ENCODE assay signal across 8 cellular contexts in the genomic region with DNA sequence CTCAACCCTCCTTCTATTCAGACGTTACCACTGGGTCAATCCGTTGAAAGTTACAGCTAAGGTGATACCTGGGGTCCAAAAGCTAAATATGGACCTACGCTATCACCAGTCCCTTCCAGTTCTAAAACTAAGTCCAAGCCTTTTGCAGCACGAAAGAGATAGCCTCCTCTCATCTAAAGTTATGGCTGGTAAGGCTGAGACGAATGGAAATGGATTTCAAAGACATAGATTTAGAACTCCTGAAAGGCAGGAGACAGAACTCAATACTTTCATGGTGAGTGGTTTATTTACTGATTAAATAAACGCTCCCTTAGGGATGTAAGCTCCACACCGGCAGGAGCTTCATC. TPM values are rescaled to one million over a fixed set of nuclear protein-coding genes. Genes with fewer than 3 reads are reported as not detected.
DNase-seq lines count a peak whose midpoint lies in the region; ATAC-seq, FAIRE-seq and TF ChIP-seq lines count a peak whose summit lies in the region.

No MANE protein-coding gene starts in this region.

- H3K27ac ChIP-seq in OCI-LY7 (ENCODE audit: low read depth, low read length, poor library complexity, severe bottlenecking) (peak overlapping the region; percentile 100), endothelial cell of umbilical vein (ENCODE audit: insufficient read depth, low read depth, low read length) (peak overlapping the region; percentile 85), pancreas (peak overlapping the region; percentile 90 to 96 (median 95))

- ATAC-seq in pancreas (peak in 3 of 4 donors; percentile 0 to 6 (median 3)), GM21619 (IDR thresholded peaks at IDR 0.05; ENCODE audit: unreplicated experiment) (no peak), HG03457 (IDR thresholded peaks at IDR 0.05; ENCODE audit: unreplicated experiment) (no peak)

- POLR2A ChIA-PET in Caco-2 (lab: Charles Lee) (interaction anchor here (0.6 to 1.8 kb wide), 7 partner anchors 11 to 380 kb away, joined by 3 to 5 read pairs (median 3); a partner anchor contains a TSS), OCI-LY7 (lab: Charles Lee) (interaction anchor here (0.6 to 4.4 kb wide), 17 partner anchors 8 to 886 kb away, joined by 3 to 25 read pairs (median 5); a partner anchor contains a TSS), endothelial cell of umbilical vein (lab: Charles Lee) (interaction anchor here (0.6 to 1.5 kb wide), 2 partner anchors 19 to 836 kb away, joined by 3 to 11 read pairs; no protein-coding TSS in a partner anchor)

- BruUV-seq in Caco-2 (replicated peaks; lab: Mats Ljungman, UMichigan) (TSS peak; percentile 87), OCI-LY7 (replicated peaks; lab: Mats Ljungman, UMichigan) (TSS peak; percentile 86), endothelial cell of umbilical vein (replicated peaks; lab: Mats Ljungman, UMichigan) (TSS peak; percentile 75)

- H3K9me3 ChIP-seq in Caco-2 (no peaks in the 10 kb centered on the region), OCI-LY7 (ENCODE audit: low read length) (no peaks in the 10 kb centered on the region), endothelial cell of umbilical vein (replicated peaks; ENCODE audit: control insufficient read depth, insufficient read depth, low read length) (no peaks in the 10 kb centered on the region), pancreas (no peaks in the 10 kb centered on the region)

- DNase-seq in Caco-2 (no peak), OCI-LY7 (ENCODE audit: low spot score) (no peak), endothelial cell of umbilical vein (ENCODE audit: low read depth, low spot score) (no peak), pancreas (no peak), T-helper 9 cell (no peak), NK-92 (lab: John Stamatoyannopoulos, UW; ENCODE audit: unreplicated experiment) (no peak)

- peak overlapping the region; percentile 80 for H3K4me3 Mint-ChIP-seq in Caco-2 (ENCODE audit: unreplicated experiment)

- H3K4me2 ChIP-seq in OCI-LY7 (ENCODE audit: low read length) (peak overlapping the region; percentile 97), endothelial cell of umbilical vein (ENCODE audit: insufficient read depth, low read length) (peak overlapping the region; percentile 98)

- H3K79me2 ChIP-seq in OCI-LY7 (ENCODE audit: insufficient read depth, low read depth, low read length) (peaks cover 75% of the 10 kb centered on the region), endothelial cell of umbilical vein (ENCODE audit: control insufficient read depth, insufficient read depth, low read length) (peaks cover 46% of the 10 kb centered on the region)

- no peaks in the 10 kb centered on the region for H3K9me3 Mint-ChIP-seq in Caco-2 (ENCODE audit: unreplicated experiment)

- H3K9me1 ChIP-seq in endothelial cell of umbilical vein (replicated peaks; ENCODE audit: control insufficient read depth, extremely low read depth, insufficient read depth, low read length) = no peaks in the 10 kb centered on the region

- H4K20me1 ChIP-seq in OCI-LY7 (ENCODE audit: insufficient read depth, low read length) (peaks cover 22% of the 10 kb centered on the region; the same call in 1 of the 2 replicates), endothelial cell of umbilical vein (replicated peaks; ENCODE audit: control insufficient read depth, extremely low read depth, insufficient read depth, low read length) (peaks cover 2% of the 10 kb centered on the region)

- peak overlapping the region; percentile 70 for H3K27ac Mint-ChIP-seq in Caco-2 (ENCODE audit: unreplicated experiment)

- peak overlapping the region; percentile 91 for H3K4me3 ChIP-seq in Caco-2 (ENCODE audit: low read depth, low read length)
- peak overlapping the region; percentile 81 for H3K4me3 ChIP-seq in OCI-LY7 (ENCODE audit: low read depth, low read length, poor library complexity, severe bottlenecking)
- H3K4me3 ChIP-seq in endothelial cell of umbilical vein (replicated peaks in 1 of 3; ENCODE audit: insufficient read depth in 1 of 3, low read depth in 1 of 3, low read length in 3 of 3) = peak overlapping the region; percentile 91 to 99 (median 93)
- peak overlapping the region; percentile 96 to 99 (median 98) for H3K4me3 ChIP-seq in pancreas

- H3K4me1 Mint-ChIP-seq in Caco-2 (ENCODE audit: low read depth, unreplicated experiment) = peaks cover 15% of the 10 kb centered on the region

- no peaks in the 10 kb centered on the region for H3K9me2 ChIP-seq in OCI-LY7 (ENCODE audit: insufficient read depth, low read length)

- TF ChIP-seq POLR2A in endothelial cell of umbilical vein (IDR thresholded peaks at IDR 0.05; ENCODE audit: low read depth, low read length) = no peak

- H3K27me3 ChIP-seq in Caco-2 (replicated peaks; ENCODE audit: control insufficient read depth, insufficient read depth, low read length) = no peaks in the 10 kb centered on the region
- no peaks in the 10 kb centered on the region for H3K27me3 ChIP-seq in endothelial cell of umbilical vein (ENCODE audit: control insufficient read depth in 2 of 2, insufficient read depth in 2 of 2, low read length in 2 of 2)
- no peaks in the 10 kb centered on the region for H3K27me3 ChIP-seq in pancreas

- H3K36me3 Mint-ChIP-seq in Caco-2 (ENCODE audit: insufficient read depth, unreplicated experiment) = peaks cover 15% of the 10 kb centered on the region

- H2AFZ ChIP-seq in OCI-LY7 (ENCODE audit: low read length) = no peak overlapping the region
- peak overlapping the region; percentile 65 for H2AFZ ChIP-seq in endothelial cell of umbilical vein (ENCODE audit: low read depth, low read length)

- WGBS in pancreas, 2 donors = 1 to 3% methylated on average over 7 of the region's 7 CpGs

- intact Hi-C loops in Caco-2 (cut with micrococcal nuclease; ENCODE audit: unreplicated experiment) (loop anchor here (2.0 to 5.0 kb wide), 2 partner anchors 87 to 379 kb away; a partner anchor contains a TSS), OCI-LY7 (cut with micrococcal nuclease; ENCODE audit: unreplicated experiment) (loop anchor here (2.0 to 10.0 kb wide), 7 partner anchors 85 to 1054 kb away; a partner anchor contains a TSS), endothelial cell of umbilical vein (cut with micrococcal nuclease) (loop anchor here (1.0 to 2.0 kb wide), 2 partner anchors 91 to 359 kb away; no protein-coding TSS in a partner anchor), pancreas (cut with DNase I) (no loop called here)

- H3K4me1 ChIP-seq in Caco-2 (peaks cover 29% of the 10 kb centered on the region), OCI-LY7 (ENCODE audit: insufficient read depth, low read length, poor library complexity, severe bottlenecking) (peaks cover 58% of the 10 kb centered on the region), endothelial cell of umbilical vein (ENCODE audit: control insufficient read depth, extremely low read depth, insufficient read depth, low read length) (peaks cover 29% of the 10 kb centered on the region), pancreas (peaks cover 13 to 33% (median 23%) of the 10 kb centered on the region in 3 donors)

- TF ChIP-seq CTCF in Caco-2 (IDR thresholded peaks at IDR 0.05; ENCODE audit: insufficient read depth in 1 of 2, low read depth in 1 of 2, low read length in 1 of 2, severe bottlenecking in 1 of 2, unreplicated experiment in 1 of 2) = no peak
- no peak for TF ChIP-seq CTCF in OCI-LY7 (conservative IDR thresholded peaks at IDR 0.05; ENCODE audit: low read length)
- no peak for TF ChIP-seq CTCF in endothelial cell of umbilical vein (IDR thresholded peaks at IDR 0.05; ENCODE audit: extremely low read depth in 1 of 2, insufficient read depth in 1 of 2, low read depth in 1 of 2, low read length in 2 of 2)
- no peak for TF ChIP-seq CTCF in pancreas (IDR thresholded peaks at IDR 0.05)

- CTCF ChIA-PET in Caco-2 (lab: Charles Lee) (interaction anchor here (1.4 kb wide), 1 partner anchor 28 kb away, joined by 6 read pairs; no protein-coding TSS in a partner anchor), OCI-LY7 (lab: Charles Lee; ENCODE audit: unreplicated experiment) (interaction anchor here (0.6 to 1.8 kb wide), 3 partner anchors 42 to 134 kb away, joined by 3 to 5 read pairs (median 3); no protein-coding TSS in a partner anchor), endothelial cell of umbilical vein (lab: Charles Lee) (interaction anchor here (0.6 to 2.2 kb wide), 7 partner anchors 19 to 865 kb away, joined by 3 to 9 read pairs (median 3); a partner anchor contains a TSS)

- H3K36me3 ChIP-seq in Caco-2 (ENCODE audit: control insufficient read depth, insufficient read depth, low read length) (no peaks in the 10 kb centered on the region), OCI-LY7 (ENCODE audit: insufficient read depth, low read length) (peaks cover 13% of the 10 kb centered on the region), endothelial cell of umbilical vein (ENCODE audit: control insufficient read depth in 2 of 2, extremely low read depth in 1 of 2, insufficient read depth in 2 of 2, low read length in 2 of 2) (no peaks in the 10 kb centered on the region), pancreas (no peaks in the 10 kb centered on the region)

- H3K27me3 Mint-ChIP-seq in Caco-2 (ENCODE audit: insufficient read depth, unreplicated experiment) = no peaks in the 10 kb centered on the region

- dilution Hi-C loops in endothelial cell of umbilical vein (cut with MboI; ENCODE audit: extremely low pct_ligation_motif_present, low sequenced_read_pairs) = no loop called here

- FAIRE-seq in endothelial cell of umbilical vein (lab: Jason Lieb, UNC) (no peak), pancreas (lab: Jason Lieb, UNC) (no peak)

- peak overlapping the region; percentile 94 for H3K9ac ChIP-seq in endothelial cell of umbilical vein (replicated peaks; ENCODE audit: extremely low read depth, insufficient read depth, low read length)

TF ChIP-seq in endothelial cell of umbilical vein, 7 proteins besides CTCF, POLR2A, EP300 and RAD21 (continues in another document):
- TF ChIP-seq, protein P1, sequence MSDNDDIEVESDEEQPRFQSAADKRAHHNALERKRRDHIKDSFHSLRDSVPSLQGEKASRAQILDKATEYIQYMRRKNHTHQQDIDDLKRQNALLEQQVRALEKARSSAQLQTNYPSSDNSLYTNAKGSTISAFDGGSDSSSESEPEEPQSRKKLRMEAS (IDR thresholded peaks at IDR 0.05; ENCODE audit: insufficient read depth, insufficient read length) = no peak
- TF ChIP-seq EZH2 (IDR thresholded peaks at IDR 0.05; ENCODE audit: borderline replicate concordance, low read depth, low read length, severe bottlenecking) = no peak
- TF ChIP-seq FOS (IDR thresholded peaks at IDR 0.05; ENCODE audit: borderline replicate concordance, insufficient read depth, low read length) = no peak

RNA-seq across cellular contexts. Expression of a gene that starts 0.8 kb away (rescaled TPM):
- total RNA-seq in Caco-2 (2022) (18.6 and 19.4 TPM in 2 replicates), OCI-LY7 (2022) (83.9 and 84.6 TPM in 2 replicates), endothelial cell of umbilical vein (23.5 and 24.8 TPM in 2 replicates), pancreas (10 to 100 TPM in 1 of 6 donors, 1 to 10 TPM in 5; 7.0 to 11.8 (median 9.4) TPM)
- total RNA-seq in OCI-LY7 (2014; rRNA removed; shearing (Covaris generic)) = 72.9 and 77.0 TPM in 2 replicates
- polyA plus RNA-seq in endothelial cell of umbilical vein (14.0 and 14.2 TPM in 2 replicates), pancreas (1 to 10 TPM; 2.9 to 4.2 TPM)
- polyA plus RNA-seq in endothelial cell of umbilical vein (2011; cell fraction: cytosol; rRNA removed) = 10.9 and 13.3 TPM in 2 replicates
- 58.3 and 58.6 TPM in 2 replicates for polyA plus RNA-seq in endothelial cell of umbilical vein (2011; cell fraction: nucleus; rRNA removed)
- polyA plus RNA-seq in endothelial cell of umbilical vein (2012) = 15.6 and 17.7 TPM in 2 replicates
- polyA minus RNA-seq in endothelial cell of umbilical vein = 60.0 and 65.5 TPM in 2 replicates
- 14.2 TPM for polyA minus RNA-seq in endothelial cell of umbilical vein (2011; cell fraction: cytosol; rRNA and poly(A)+ RNA removed)
- 94.0 and 134 TPM in 2 replicates for polyA minus RNA-seq in endothelial cell of umbilical vein (2011; cell fraction: nucleus; rRNA and poly(A)+ RNA removed)

Comparison
In these comparisons a context has a peak if more than half of its experiments do, and no peak if none do; other contexts are left out.
1. ATAC-seq: peak in pancreas (3 of 4); none in GM21619 (single experiment) and HG03457 (single experiment).
2. intact Hi-C loops: an anchor here in Caco-2 (2.0 to 5.0 kb wide), OCI-LY7 (2.0 to 10.0 kb wide) and endothelial cell of umbilical vein (1.0 to 2.0 kb wide); none called in pancreas.
3. Peak in every context shown above with its lines, with median percentiles within 50 percentile points of each other: H3K4me3 ChIP-seq and H3K27ac ChIP-seq.